Comparison of ENCODE assay signal across 15 cellular contexts in the genomic region with DNA sequence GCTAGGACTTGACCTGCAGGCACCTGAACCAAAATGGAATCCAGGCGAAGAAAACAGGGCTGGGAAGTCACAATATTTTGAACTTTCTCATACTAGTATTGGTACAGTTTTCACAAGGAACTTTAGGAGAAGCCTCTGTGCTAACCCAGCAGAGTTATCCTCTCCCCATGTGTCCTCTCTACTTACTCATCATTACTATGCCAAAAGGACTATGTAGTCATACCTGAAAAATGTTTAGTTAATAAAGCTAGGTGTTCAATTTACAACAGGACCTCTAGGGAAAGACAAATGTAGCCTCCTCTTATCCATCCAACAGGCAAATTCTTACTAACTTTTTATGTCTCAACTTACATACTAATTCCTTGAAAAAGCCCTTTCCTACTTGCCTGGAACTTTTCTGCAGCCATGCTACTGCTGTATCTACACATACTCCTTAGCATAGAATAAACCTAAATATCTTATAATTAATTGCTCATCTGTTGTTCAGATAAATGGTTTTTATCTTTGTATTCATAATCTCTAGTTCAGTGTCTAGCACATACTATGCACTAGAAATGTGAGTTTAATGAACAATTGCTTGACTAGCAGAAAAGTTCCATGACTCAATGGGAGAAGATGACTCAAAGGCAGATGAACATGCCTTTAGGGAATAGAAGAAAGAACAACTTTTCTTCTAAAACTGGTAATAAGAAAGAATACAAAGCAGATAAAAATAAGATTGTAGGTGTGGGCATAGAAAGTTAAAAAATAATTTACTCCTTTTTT.
DNase-seq lines count a peak whose midpoint lies in the region; ATAC-seq and TF ChIP-seq lines count a peak whose summit lies in the region.
"Had no signal": no experiment of that assay in that cellular context is flagged by ENCODE, and none has a peak within 500 bp of the region (broad histone marks: within the 10 kb centered on the region; RNA-seq: fewer than 3 reads in every experiment).

No MANE protein-coding gene starts in this region.

- no peak overlapping the region for H3K18ac ChIP-seq in mesenchymal stem cell (ENCODE audit: low read depth in 1 of 2, low read length in 2 of 2)

- no peak overlapping the region for H3K23ac ChIP-seq in mesenchymal stem cell (ENCODE audit: low read length in 2 of 2)

- H3K79me1 ChIP-seq in mesenchymal stem cell (replicated peaks; ENCODE audit: low read length, poor library complexity, severe bottlenecking) = no peaks in the 10 kb centered on the region

- no peak overlapping the region for H2AFZ ChIP-seq in mesenchymal stem cell (ENCODE audit: low read depth, low read length)
- H2AFZ ChIP-seq: neural progenitor cell had no signal

- no peak overlapping the region for H2AK5ac ChIP-seq in mesenchymal stem cell (ENCODE audit: low read length, severe bottlenecking)

- H3K27me3 ChIP-seq in mesenchymal stem cell (ENCODE audit: control insufficient read depth in 1 of 2, insufficient read depth in 1 of 2, low read length in 2 of 2) (no peaks in the 10 kb centered on the region), right lobe of liver (no peaks in the 10 kb centered on the region)
- H3K27me3 ChIP-seq: neural progenitor cell had no signal

- ATAC-seq in right lobe of liver = no peak

- no peak overlapping the region for H2BK15ac ChIP-seq in mesenchymal stem cell (ENCODE audit: low read depth, poor library complexity, severe bottlenecking)

- H3K27ac ChIP-seq in RWPE1 (no peak overlapping the region), mesenchymal stem cell (ENCODE audit: low read length, poor library complexity, severe bottlenecking) (no peak overlapping the region), right lobe of liver (no peak overlapping the region)
- H3K27ac ChIP-seq: coronary artery, neural progenitor cell had no signal

- H2BK12ac ChIP-seq in mesenchymal stem cell (ENCODE audit: low read length in 2 of 2) = no peak overlapping the region

- whole genome bisulfite sequencing in mesenchymal stem cell = no CpG with 5 or more reads among the region's 1 CpG
- WGBS in right lobe of liver (ENCODE audit: insufficient coverage, low coverage, low lambda C conversion rate, missing lambda C conversion rate) = 57% methylated on average over 1 of the region's 1 CpG

- DNase-seq in ELR (ENCODE audit: low read depth) (peak; percentile 88), RWPE1 (ENCODE audit: low spot score) (peak; percentile 35), epithelial cell of esophagus (ENCODE audit: low read depth) (peak; percentile 80), mesenchymal stem cell (peak; percentile 56), right lobe of liver (no peak), GOT3 (lab: John Stamatoyannopoulos, UW) (no peak), NCI-H1105 (lab: John Stamatoyannopoulos, UW) (no peak), NCI-H446 (lab: John Stamatoyannopoulos, UW) (no peak)
- DNase-seq: activated CD4-positive, CD25-positive, alpha-beta regulatory T cell; activated CD8-positive, alpha-beta memory T cell treated with anti-CD3 and anti-CD28 coated beads for 24 hours; GF-D8; NCI-H2081; RPMI8226 had no signal

- POLR2A ChIA-PET in RWPE1 (lab: Yijun Ruan, JAX; ENCODE audit: low non-redundant PET) = no interaction called here

- H3K14ac ChIP-seq in mesenchymal stem cell (ENCODE audit: low read length in 2 of 2) = no peak overlapping the region

- H3K9me3 ChIP-seq in mesenchymal stem cell (ENCODE audit: control insufficient read depth, low read length) = peaks cover 20% of the 10 kb centered on the region
- H3K9me3 ChIP-seq in right lobe of liver = no peaks in the 10 kb centered on the region

- intact Hi-C loops in right lobe of liver (cut with DNase I) = no loop called here

- no peak for TF ChIP-seq POLR2A in right lobe of liver (IDR thresholded peaks at IDR 0.05)

- no peak overlapping the region for H4K91ac ChIP-seq in mesenchymal stem cell (ENCODE audit: low read length)

- CTCF ChIA-PET in RWPE1 (lab: Yijun Ruan, JAX) = interaction anchor here (0.6 kb wide), 2 partner anchors 243 to 718 kb away, joined by 5 to 6 read pairs; no protein-coding TSS in a partner anchor

- no peak overlapping the region for H4K8ac ChIP-seq in mesenchymal stem cell (ENCODE audit: low read length)

- H2BK120ac ChIP-seq in mesenchymal stem cell (ENCODE audit: low read depth, low read length) = no peak overlapping the region

- peak overlapping the region; percentile 92 for H3K9ac ChIP-seq in mesenchymal stem cell (ENCODE audit: low read length)
- H3K9ac ChIP-seq: neural progenitor cell had no signal

- H3K4ac ChIP-seq in mesenchymal stem cell (ENCODE audit: low read depth in 1 of 2, low read length in 2 of 2) = no peak overlapping the region

- H3K4me1 ChIP-seq in mesenchymal stem cell (ENCODE audit: control insufficient read depth, insufficient read depth, low read depth, low read length) (no peaks in the 10 kb centered on the region), right lobe of liver (no peaks in the 10 kb centered on the region)
- H3K4me1 ChIP-seq: neural progenitor cell had no signal

- TF ChIP-seq CTCF in RWPE1 (conservative IDR thresholded peaks at IDR 0.05; ENCODE audit: low read depth) = no peak
- TF ChIP-seq CTCF in epithelial cell of esophagus (IDR thresholded peaks at IDR 0.05; ENCODE audit: insufficient read depth, low read depth, low read length, missing control alignments) = no peak
- no peak for TF ChIP-seq CTCF in right lobe of liver (IDR thresholded peaks at IDR 0.05)

- H2BK5ac ChIP-seq in mesenchymal stem cell (ENCODE audit: low read depth, low read length, poor library complexity, severe bottlenecking) = no peak overlapping the region

- H3K4me2 ChIP-seq in mesenchymal stem cell (ENCODE audit: low read length, poor library complexity, severe bottlenecking) = no peak overlapping the region
- H3K4me2 ChIP-seq: neural progenitor cell had no signal

- H3K4me3 ChIP-seq in epithelial cell of esophagus (ENCODE audit: low read length) (no peak overlapping the region), mesenchymal stem cell (ENCODE audit: insufficient read depth in 1 of 2, low read depth in 1 of 2, low read length in 2 of 2) (peak overlapping the region in 1 of 2 experiments; percentile 54), right lobe of liver (no peak overlapping the region)
- H3K4me3 ChIP-seq: coronary artery, neural progenitor cell had no signal

- H3K36me3 ChIP-seq in mesenchymal stem cell (ENCODE audit: control insufficient read depth in 1 of 2, insufficient read depth in 2 of 2, low read depth in 1 of 2, low read length in 2 of 2) (no peaks in the 10 kb centered on the region), right lobe of liver (no peaks in the 10 kb centered on the region)
- H3K36me3 ChIP-seq: neural progenitor cell had no signal

Comparison
In these comparisons a context has a peak if more than half of its experiments do, and no peak if none do; other contexts are left out.
1. DNase-seq: peak in ELR (single experiment), RWPE1 (single experiment), epithelial cell of esophagus (single experiment) and mesenchymal stem cell (single experiment); none in right lobe of liver (0 of 3), GOT3 (single experiment), NCI-H1105 (single experiment) and NCI-H446 (0 of 2).